14 cellular contexts compared by ENCODE assay signal in genomic region chr7:140402178-140402835, GRCh38. TPM values are rescaled to one million over a fixed set of nuclear protein-coding genes. Genes with fewer than 3 reads are reported as not detected.
DNase-seq lines count a peak whose midpoint lies in the region; ATAC-seq and TF ChIP-seq lines count a peak whose summit lies in the region.
"Had no signal": no experiment of that assay in that cellular context is flagged by ENCODE, and none has a peak within 500 bp of the region (broad histone marks: within the 10 kb centered on the region; RNA-seq: fewer than 3 reads in every experiment).

No MANE protein-coding gene starts in this region.

- H3K9ac ChIP-seq in HUES64 (ENCODE audit: low read depth, low read length) (peak overlapping the region; percentile 24; the same call in 1 of the 2 replicates), mesenchymal stem cell (ENCODE audit: low read length) (no peak overlapping the region)

- H3K9me3 Mint-ChIP-seq in activated naive CD8-positive, alpha-beta T cell treated with anti-CD3 and anti-CD28 coated beads, Interleukin-2, amount 10 ng/mL, durations not matched to agents 7 days and 5 days = no peaks in the 10 kb centered on the region

- no peak overlapping the region for H3K27ac ChIP-seq in HUES64 (ENCODE audit: low read depth, low read length)
- no peak overlapping the region for H3K27ac ChIP-seq in mesenchymal stem cell (ENCODE audit: low read length, poor library complexity, severe bottlenecking)
- H3K27ac ChIP-seq in WERI-Rb-1 = no peak overlapping the region
- H3K27ac ChIP-seq: hepatocyte had no signal

- no peak overlapping the region for H2BK5ac ChIP-seq in mesenchymal stem cell (ENCODE audit: low read depth, low read length, poor library complexity, severe bottlenecking)

- TF ChIP-seq CTCF in WERI-Rb-1 (IDR thresholded peaks at IDR 0.05; ENCODE audit: low read depth, low read length) = no peak

- no peak overlapping the region for H4K91ac ChIP-seq in mesenchymal stem cell (ENCODE audit: low read length)

- peaks cover 5% of the 10 kb centered on the region for H3K36me3 Mint-ChIP-seq in activated naive CD8-positive, alpha-beta T cell treated with anti-CD3 and anti-CD28 coated beads, Interleukin-2, amount 10 ng/mL, durations not matched to agents 7 days and 5 days

- H2AK5ac ChIP-seq in mesenchymal stem cell (ENCODE audit: low read length, severe bottlenecking) = peak overlapping the region; percentile 36

- H3K36me3 ChIP-seq in HUES64 (ENCODE audit: insufficient read depth, low read length) (0 out of 2 replicates have a peak, but pooled peaks cover 1% of the 10 kb centered on the region), mesenchymal stem cell (ENCODE audit: control insufficient read depth in 1 of 2, insufficient read depth in 2 of 2, low read depth in 1 of 2, low read length in 2 of 2) (no peaks in the 10 kb centered on the region), WERI-Rb-1 (peaks cover 3% of the 10 kb centered on the region; the same call in 1 of the 2 replicates)

- H3K4me3 ChIP-seq in HUES64 (ENCODE audit: low read length) (no peak overlapping the region), mesenchymal stem cell (ENCODE audit: insufficient read depth in 1 of 2, low read depth in 1 of 2, low read length in 2 of 2) (no peak overlapping the region), WERI-Rb-1 (ENCODE audit: low read depth, low read length) (no peak overlapping the region)
- H3K4me3 ChIP-seq: hepatocyte, smooth muscle cell had no signal

- no peak overlapping the region for H3K14ac ChIP-seq in mesenchymal stem cell (ENCODE audit: low read length in 2 of 2)

- no peak overlapping the region for H3K23ac ChIP-seq in mesenchymal stem cell (ENCODE audit: low read length in 2 of 2)

- peaks cover 25% of the 10 kb centered on the region for H3K4me1 Mint-ChIP-seq in activated naive CD8-positive, alpha-beta T cell treated with anti-CD3 and anti-CD28 coated beads, Interleukin-2, amount 10 ng/mL, durations not matched to agents 7 days and 5 days

- H3K4me3 Mint-ChIP-seq in activated naive CD8-positive, alpha-beta T cell treated with anti-CD3 and anti-CD28 coated beads, Interleukin-2, amount 10 ng/mL, durations not matched to agents 7 days and 5 days = peak overlapping the region; percentile 96

- H3K18ac ChIP-seq in mesenchymal stem cell (ENCODE audit: low read depth in 1 of 2, low read length in 2 of 2) = no peak overlapping the region

- 100% methylated on average over 1 of the region's 2 CpGs for WGBS in HUES64
- WGBS in mesenchymal stem cell = 40% methylated on average over 1 of the region's 2 CpGs

- in situ Hi-C loops in Caki2 (cut with HindIII; ENCODE audit: low pct_unique_long_range_greater_than_20kb, low sequenced_read_pairs) = no loop called here

- H3K4ac ChIP-seq in mesenchymal stem cell (ENCODE audit: low read depth in 1 of 2, low read length in 2 of 2) = no peak overlapping the region

- no peak overlapping the region for H2AFZ ChIP-seq in mesenchymal stem cell (ENCODE audit: low read depth, low read length)
- H2AFZ ChIP-seq: hepatocyte had no signal

- no peak for ATAC-seq in activated naive CD8-positive, alpha-beta T cell treated with anti-CD3 and anti-CD28 coated beads, Interleukin-2, amount 10 ng/mL, durations not matched to agents 7 days and 5 days (ENCODE audit: low read depth)
- ATAC-seq: HCT116 had no signal

- H3K27me3 ChIP-seq in HUES64 (ENCODE audit: insufficient read depth, low read length) (no peaks in the 10 kb centered on the region), mesenchymal stem cell (ENCODE audit: control insufficient read depth in 1 of 2, insufficient read depth in 1 of 2, low read length in 2 of 2) (peaks cover 0 to 14% of the 10 kb centered on the region in 2 experiments), WERI-Rb-1 (ENCODE audit: insufficient read depth, low read depth, severe bottlenecking) (no peaks in the 10 kb centered on the region)
- H3K27me3 ChIP-seq: hepatocyte had no signal

- H3K79me1 ChIP-seq in mesenchymal stem cell (replicated peaks; ENCODE audit: low read length, poor library complexity, severe bottlenecking) = no peaks in the 10 kb centered on the region

- no peaks in the 10 kb centered on the region for H3K27me3 Mint-ChIP-seq in activated naive CD8-positive, alpha-beta T cell treated with anti-CD3 and anti-CD28 coated beads, Interleukin-2, amount 10 ng/mL, durations not matched to agents 7 days and 5 days

- DNase-seq in Caki2 (ENCODE audit: low read depth) (peak; percentile 8), mesenchymal stem cell (peak; percentile 61), iPS-NIHi11 (ENCODE audit: low spot score) (no peak), WERI-Rb-1 (no peak), middle frontal gyrus (ENCODE audit: extremely low spot score, low spot score) (no peak)
- no peak for DNase-seq in activated naive CD8-positive, alpha-beta T cell treated with anti-CD3 and anti-CD28 coated beads, Interleukin-2, amount 10 ng/mL, durations not matched to agents 7 days and 5 days
- DNase-seq: activated CD4-positive, alpha-beta T cell treated with anti-CD3 and anti-CD28 coated beads for 4 hours; midbrain; NCI-H1694 treated with DMSO at 0.1 percent for 48 hours had no signal

- H3K27ac Mint-ChIP-seq in activated naive CD8-positive, alpha-beta T cell treated with anti-CD3 and anti-CD28 coated beads, Interleukin-2, amount 10 ng/mL, durations not matched to agents 7 days and 5 days = peak overlapping the region; percentile 75

- no peak overlapping the region for H2BK120ac ChIP-seq in mesenchymal stem cell (ENCODE audit: low read depth, low read length)

- H4K8ac ChIP-seq in mesenchymal stem cell (ENCODE audit: low read length) = no peak overlapping the region

- no peaks in the 10 kb centered on the region for H3K9me3 ChIP-seq in HUES64 (ENCODE audit: insufficient read depth, low read depth, low read length)
- H3K9me3 ChIP-seq in mesenchymal stem cell (ENCODE audit: control insufficient read depth, low read length) = no peaks in the 10 kb centered on the region
- H3K9me3 ChIP-seq in WERI-Rb-1 (ENCODE audit: severe bottlenecking) = no peaks in the 10 kb centered on the region

- H2BK15ac ChIP-seq in mesenchymal stem cell (ENCODE audit: low read depth, poor library complexity, severe bottlenecking) = no peak overlapping the region

- H2BK12ac ChIP-seq in mesenchymal stem cell (ENCODE audit: low read length in 2 of 2) = no peak overlapping the region

- no peak overlapping the region for H3K4me2 ChIP-seq in mesenchymal stem cell (ENCODE audit: low read length, poor library complexity, severe bottlenecking)
- H3K4me2 ChIP-seq: hepatocyte, smooth muscle cell had no signal

- H3K4me1 ChIP-seq in HUES64 (ENCODE audit: insufficient read depth, low read length) = peaks cover 7% of the 10 kb centered on the region; the same call in 1 of the 2 replicates
- peaks cover 15% of the 10 kb centered on the region for H3K4me1 ChIP-seq in mesenchymal stem cell (ENCODE audit: control insufficient read depth, insufficient read depth, low read depth, low read length)

- POLR2A ChIA-PET in activated naive CD8-positive, alpha-beta T cell treated with anti-CD3 and anti-CD28 coated beads, Interleukin-2, amount 10 ng/mL, durations not matched to agents 7 days and 5 days (lab: Charles Lee) = interaction anchor here (1.1 to 1.4 kb wide), 2 partner anchors 17 to 76 kb away, joined by 3 to 4 read pairs; no protein-coding TSS in a partner anchor

RNA-seq across cellular contexts. Expression of gene RAB19, which starts 1.6 kb away (rescaled TPM):
- total RNA-seq in Caki2 (2014; rRNA removed; shearing (Covaris generic); ENCODE audit: low replicate concordance) = 6.3 TPM in 1 of 2 replicates, not detected in the other
- polyA plus RNA-seq in HUES64 (2013, experiment 1 of 2) = 2.1 TPM
- 3.0 TPM for polyA plus RNA-seq in HUES64 (2013, experiment 2 of 2)
- 1 to 10 TPM; 8.1 to 9.1 TPM for total RNA-seq in activated naive CD8-positive, alpha-beta T cell treated with anti-CD3 and anti-CD28 coated beads, Interleukin-2, amount 10 ng/mL, durations not matched to agents 7 days and 5 days
- not detected for polyA plus RNA-seq in mesenchymal stem cell (2013, experiment 1 of 2)
- polyA plus RNA-seq in mesenchymal stem cell (2013, experiment 2 of 2) = not detected
- total RNA-seq: cerebellum, smooth muscle cell had no signal
- polyA plus RNA-seq: smooth muscle cell had no signal

RNA-seq across cellular contexts. Expression of gene SLC37A3, which starts 4.0 kb away (rescaled TPM):
- 72.7 and 133 TPM in 2 replicates for total RNA-seq in Caki2 (2014; rRNA removed; shearing (Covaris generic); ENCODE audit: low replicate concordance)
- polyA plus RNA-seq in HUES64 (2013, experiment 1 of 2) = 31.6 TPM
- 40.2 TPM for polyA plus RNA-seq in HUES64 (2013, experiment 2 of 2)
- 10 to 100 TPM; 33.6 to 37.7 TPM for total RNA-seq in activated naive CD8-positive, alpha-beta T cell treated with anti-CD3 and anti-CD28 coated beads, Interleukin-2, amount 10 ng/mL, durations not matched to agents 7 days and 5 days
- 34.5 TPM for polyA plus RNA-seq in mesenchymal stem cell (2013, experiment 1 of 2)
- 33.0 TPM for polyA plus RNA-seq in mesenchymal stem cell (2013, experiment 2 of 2)

Comparison
In these comparisons a context has a peak if more than half of its experiments do, and no peak if none do; other contexts are left out.
1. DNase-seq: peak in Caki2 (single experiment) and mesenchymal stem cell (single experiment); none in activated naive CD8-positive, alpha-beta T cell treated with anti-CD3 and anti-CD28 coated beads, Interleukin-2, amount 10 ng/mL, durations not matched to agents 7 days and 5 days (single experiment), iPS-NIHi11 (single experiment), WERI-Rb-1 (single experiment) and middle frontal gyrus (single experiment).